ENCODE assay signal across 8 cellular contexts in genomic region chr7:35003679-35004278, GRCh38. TPM values are rescaled to one million over a fixed set of nuclear protein-coding genes. Genes with fewer than 3 reads are reported as not detected.
DNase-seq lines count a peak whose midpoint lies in the region; ATAC-seq and TF ChIP-seq lines count a peak whose summit lies in the region.

No MANE protein-coding gene starts in this region.

- no peaks in the 10 kb centered on the region for H3K36me3 ChIP-seq in GM23338 (ENCODE audit: insufficient read depth)

- POLR2A ChIA-PET in AG04449 (lab: Yijun Ruan, JAX): no interaction called here

- no peaks in the 10 kb centered on the region for H3K9me2 ChIP-seq in GM23338 (ENCODE audit: insufficient read depth)

- ATAC-seq in GM23338: peak; percentile 64
- no peak for ATAC-seq in GM18867 (IDR thresholded peaks at IDR 0.05; ENCODE audit: unreplicated experiment)
- ATAC-seq in HG03439 (IDR thresholded peaks at IDR 0.05; ENCODE audit: unreplicated experiment): no peak

- CTCF ChIA-PET in AG04449 (lab: Yijun Ruan, JAX): no interaction called here
- CTCF ChIA-PET in activated naive CD4-positive, alpha-beta T cell treated with anti-CD3 and anti-CD28 coated beads, Interleukin-2, amount 10 ng/mL, durations not matched to agents 7 days and 5 days (lab: Charles Lee): interaction anchor here (0.7 kb wide), 1 partner anchor 103 kb away, joined by 3 read pairs; no protein-coding TSS in a partner anchor

- 0 out of 2 replicates have a peak, but pooled peaks cover 5% of the 10 kb centered on the region for H3K4me1 ChIP-seq in GM23338 (ENCODE audit: insufficient read depth)

- no peaks in the 10 kb centered on the region for H3K9me3 Mint-ChIP-seq in GM23338
- H3K9me3 Mint-ChIP-seq in nephron: no peaks in the 10 kb centered on the region
- H3K9me3 Mint-ChIP-seq in activated naive CD4-positive, alpha-beta T cell treated with anti-CD3 and anti-CD28 coated beads, Interleukin-2, amount 10 ng/mL, durations not matched to agents 7 days and 5 days: no peaks in the 10 kb centered on the region

- H3K27me3 Mint-ChIP-seq in GM23338 (ENCODE audit: insufficient read depth, low read depth, poor library complexity) (peaks cover 6% of the 10 kb centered on the region), nephron (ENCODE audit: low read depth) (no peaks in the 10 kb centered on the region)
- H3K27me3 Mint-ChIP-seq in activated naive CD4-positive, alpha-beta T cell treated with anti-CD3 and anti-CD28 coated beads, Interleukin-2, amount 10 ng/mL, durations not matched to agents 7 days and 5 days: no peaks in the 10 kb centered on the region

- H3K4me2 ChIP-seq in GM23338: no peak overlapping the region

- H3F3A ChIP-seq in GM23338 (replicated peaks; ENCODE audit: low read depth): no peaks in the 10 kb centered on the region

- no peak overlapping the region for H3K27ac ChIP-seq in GM23338 (ENCODE audit: low read depth)
- peak overlapping the region in 50 of 59 donors; percentile 3 to 80 (median 54) for H3K27ac ChIP-seq in dorsolateral prefrontal cortex

- no peak overlapping the region for H3K4me3 Mint-ChIP-seq in GM23338
- no peak overlapping the region for H3K4me3 Mint-ChIP-seq in nephron
- H3K4me3 Mint-ChIP-seq in activated naive CD4-positive, alpha-beta T cell treated with anti-CD3 and anti-CD28 coated beads, Interleukin-2, amount 10 ng/mL, durations not matched to agents 7 days and 5 days: no peak overlapping the region

- H3K79me2 ChIP-seq in GM23338 (replicated peaks; ENCODE audit: insufficient read depth): no peaks in the 10 kb centered on the region

- DNase-seq in AG04449 (ENCODE audit: low read depth, low spot score) (peak; percentile 41), GM23338 (ENCODE audit: low spot score) (no peak), NCI-H345 treated with DMSO at 0.1 percent for 48 hours (lab: John Stamatoyannopoulos, UW; ENCODE audit: unreplicated experiment) (peak; percentile 77), dorsolateral prefrontal cortex (peak in 5 of 10 donors; percentile 27 to 63 (median 44))
- DNase-seq in activated naive CD4-positive, alpha-beta T cell treated with anti-CD3 and anti-CD28 coated beads, Interleukin-2, amount 10 ng/mL, durations not matched to agents 7 days and 5 days: no peak

- H3K36me3 Mint-ChIP-seq in GM23338 (ENCODE audit: low read depth) (peaks cover 9% of the 10 kb centered on the region; the same call in 2 of the 3 replicates), nephron (ENCODE audit: low read depth) (peaks cover 15% of the 10 kb centered on the region)
- no peaks in the 10 kb centered on the region for H3K36me3 Mint-ChIP-seq in activated naive CD4-positive, alpha-beta T cell treated with anti-CD3 and anti-CD28 coated beads, Interleukin-2, amount 10 ng/mL, durations not matched to agents 7 days and 5 days

- intact Hi-C loops in dorsolateral prefrontal cortex (cut with DNase I): no loop called here

- no peak overlapping the region for H3K4me3 ChIP-seq in AG04449 (ENCODE audit: low read depth, low read length)
- H3K4me3 ChIP-seq in GM23338: no peak overlapping the region
- no peak overlapping the region for H3K4me3 ChIP-seq in dorsolateral prefrontal cortex

- H3K4me1 Mint-ChIP-seq in GM23338 (peaks cover 24% of the 10 kb centered on the region), nephron (peaks cover 4% of the 10 kb centered on the region)
- no peaks in the 10 kb centered on the region for H3K4me1 Mint-ChIP-seq in activated naive CD4-positive, alpha-beta T cell treated with anti-CD3 and anti-CD28 coated beads, Interleukin-2, amount 10 ng/mL, durations not matched to agents 7 days and 5 days

- H3K27me3 ChIP-seq in GM23338 (ENCODE audit: insufficient read depth) (no peaks in the 10 kb centered on the region), dorsolateral prefrontal cortex (no peaks in the 10 kb centered on the region)

- H2AFZ ChIP-seq in GM23338: no peak overlapping the region

- TF ChIP-seq CTCF in AG04449 (IDR thresholded peaks at IDR 0.05; ENCODE audit: insufficient read depth, low read length, missing control alignments): no peak
- TF ChIP-seq CTCF in GM23338 (conservative IDR thresholded peaks at IDR 0.05; ENCODE audit: low read depth in 2 of 2): no peak
- TF ChIP-seq CTCF in dorsolateral prefrontal cortex (IDR thresholded peaks at IDR 0.05 in 54 of 56, conservative IDR thresholded peaks at IDR 0.05 in 2 of 56; ENCODE audit: low read depth in 1 of 56, partially characterized antibody in 56 of 56): no peak
- TF ChIP-seq CTCF in nephron (IDR thresholded peaks at IDR 0.05; ENCODE audit: unreplicated experiment in 3 of 3): no peak

- H3K27ac Mint-ChIP-seq in GM23338 (peak overlapping the region; percentile 81), nephron (peak overlapping the region in 2 of 3 experiments; percentile 33 to 49)
- H3K27ac Mint-ChIP-seq in activated naive CD4-positive, alpha-beta T cell treated with anti-CD3 and anti-CD28 coated beads, Interleukin-2, amount 10 ng/mL, durations not matched to agents 7 days and 5 days: no peak overlapping the region

- no peaks in the 10 kb centered on the region for H4K20me1 ChIP-seq in GM23338 (replicated peaks; ENCODE audit: insufficient read depth)

TF ChIP-seq in GM23338, 12 proteins besides CTCF, POLR2A, EP300 and RAD21 (continues in another document):
- TF ChIP-seq STAT1 (IDR thresholded peaks at IDR 0.05; ENCODE audit: unreplicated experiment) (no peak), ETS1 (IDR thresholded peaks at IDR 0.05) (no peak), EZH2phosphoT487 (IDR thresholded peaks at IDR 0.05; ENCODE audit: unreplicated experiment) (no peak), ZNF462 (CRISPR knock-in tag; IDR thresholded peaks at IDR 0.05) (no peak), ZNF114 (CRISPR knock-in tag; IDR thresholded peaks at IDR 0.05) (no peak)

RNA-seq across cellular contexts. Expression of gene DPY19L1, which starts 33.5 kb away (rescaled TPM):
- total RNA-seq in GM23338 (2014; rRNA removed; shearing (Covaris generic)): 20.2 and 21.2 TPM in 2 replicates
- 4.4 and 6.7 TPM in 2 replicates for polyA plus RNA-seq in GM23338 (2016; fragmentation: Nextera tagmentation; extraction: Ambion mirVana)
- 100 to 1,000 TPM in 6 of 120 experiments, 10 to 100 TPM in 114; 45.6 to 119 (median 78.5) TPM for total RNA-seq in dorsolateral prefrontal cortex

Comparison
In these comparisons a context has a peak if more than half of its experiments do, and no peak if none do; other contexts are left out.
1. DNase-seq: peak in AG04449 (single experiment) and NCI-H345 treated with DMSO at 0.1 percent for 48 hours (single experiment); none in GM23338 (single experiment) and activated naive CD4-positive, alpha-beta T cell treated with anti-CD3 and anti-CD28 coated beads, Interleukin-2, amount 10 ng/mL, durations not matched to agents 7 days and 5 days (single experiment).